Comparison of ENCODE assay signal across 11 cellular contexts in the genomic region with DNA sequence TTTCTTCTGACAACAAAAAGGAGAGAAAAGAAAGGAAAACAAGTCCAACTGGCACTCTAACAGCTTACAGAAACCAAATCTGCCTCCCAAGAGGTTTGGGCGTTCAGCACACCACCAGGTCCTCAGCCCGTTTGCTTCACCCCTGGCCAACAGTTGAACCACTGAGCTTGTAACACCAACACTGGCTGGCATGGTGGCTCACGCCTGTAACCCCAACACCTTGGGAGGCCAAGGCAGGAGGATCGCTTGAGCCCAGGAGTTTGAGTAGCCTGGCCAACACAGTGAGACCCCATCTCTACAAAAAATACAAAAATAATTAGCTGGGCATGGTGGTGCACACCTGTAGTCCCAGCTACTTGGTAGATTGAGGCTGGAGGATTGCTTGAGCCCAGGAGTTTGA. TPM values are rescaled to one million over a fixed set of nuclear protein-coding genes. Genes with fewer than 3 reads are reported as not detected.
A peak's percentile ranks its signal among the peaks of the same experiment; 100 is the strongest.
DNase-seq lines count a peak whose midpoint lies in the region; ATAC-seq and TF ChIP-seq lines count a peak whose summit lies in the region.
"Had no signal": no experiment of that assay in that cellular context is flagged by ENCODE, and none has a peak within 500 bp of the region (broad histone marks: within the 10 kb centered on the region; RNA-seq: fewer than 3 reads in every experiment).

No MANE protein-coding gene starts in this region.

- no peak for TF ChIP-seq CTCF in MCF 10A (IDR thresholded peaks at IDR 0.05; ENCODE audit: unreplicated experiment)
- no peak for TF ChIP-seq CTCF in breast epithelium (IDR thresholded peaks at IDR 0.05)
- no peak for TF ChIP-seq CTCF in lower lobe of right lung (IDR thresholded peaks at IDR 0.05)
- TF ChIP-seq CTCF in upper lobe of left lung (IDR thresholded peaks at IDR 0.05) = no peak

- no peak overlapping the region for H3K4me3 Mint-ChIP-seq in MCF 10A (ENCODE audit: unreplicated experiment)
- peak overlapping the region; percentile 64 for H3K4me3 Mint-ChIP-seq in activated CD4-positive, alpha-beta memory T cell treated with anti-CD3 and anti-CD28 coated beads for 36 hours

- WGBS in upper lobe of left lung, 2 donors = 70 to 77% methylated on average over 3 to 4 of the region's 4 CpGs

- ATAC-seq in lower lobe of right lung (no peak), upper lobe of left lung (ENCODE audit: low FRiP score in 2 of 2) (no peak), HG03442 (IDR thresholded peaks at IDR 0.05; ENCODE audit: unreplicated experiment) (no peak), Right ventricle myocardium inferior (no peak)

- no peak overlapping the region for H3K27ac ChIP-seq in breast epithelium
- H3K27ac ChIP-seq in lower lobe of right lung = peak overlapping the region; percentile 36
- H3K27ac ChIP-seq in upper lobe of left lung = peak overlapping the region; percentile 54 to 80 (median 73)

- H3K27me3 ChIP-seq in breast epithelium (no peaks in the 10 kb centered on the region), lower lobe of right lung (ENCODE audit: low read depth) (no peaks in the 10 kb centered on the region), upper lobe of left lung (no peaks in the 10 kb centered on the region)
- H3K27me3 ChIP-seq: BE2C had no signal

- peaks cover 0 to 5% of the 10 kb centered on the region in 2 donors for H3K4me1 ChIP-seq in breast epithelium
- peaks cover 76% of the 10 kb centered on the region for H3K4me1 ChIP-seq in lower lobe of right lung
- peaks cover 60 to 83% (median 67%) of the 10 kb centered on the region in 4 donors for H3K4me1 ChIP-seq in upper lobe of left lung

- CTCF ChIA-PET in MCF 10A (lab: Yijun Ruan, JAX) = interaction anchor here (0.9 to 2.3 kb wide), 6 partner anchors 10 to 74 kb away, joined by 4 to 16 read pairs (median 6); a partner anchor contains a TSS
- CTCF ChIA-PET in activated CD4-positive, alpha-beta memory T cell treated with anti-CD3 and anti-CD28 coated beads for 36 hours (lab: Charles Lee) = interaction anchor here (0.6 to 3.3 kb wide), 17 partner anchors 10 to 77 kb away, joined by 3 to 16 read pairs (median 5); a partner anchor contains a TSS

- no TSS peak for BruUV-seq in MCF 10A (replicated peaks; lab: Mats Ljungman, UMichigan)

- H3K9me3 ChIP-seq in breast epithelium (no peaks in the 10 kb centered on the region), lower lobe of right lung (no peaks in the 10 kb centered on the region), upper lobe of left lung (no peaks in the 10 kb centered on the region)
- H3K9me3 ChIP-seq: BE2C had no signal

- TF ChIP-seq EP300 in upper lobe of left lung (IDR thresholded peaks at IDR 0.05) = no peak

- peak overlapping the region; percentile 99 for H3K27ac Mint-ChIP-seq in MCF 10A (ENCODE audit: low read depth, unreplicated experiment)
- peak overlapping the region; percentile 89 for H3K27ac Mint-ChIP-seq in activated CD4-positive, alpha-beta memory T cell treated with anti-CD3 and anti-CD28 coated beads for 36 hours

- H3K36me3 ChIP-seq in breast epithelium (no peaks in the 10 kb centered on the region), lower lobe of right lung (no peaks in the 10 kb centered on the region), upper lobe of left lung (no peaks in the 10 kb centered on the region)
- H3K36me3 ChIP-seq: BE2C had no signal

- DNase-seq in MCF 10A (ENCODE audit: unreplicated experiment) = no peak
- DNase-seq in breast epithelium (ENCODE audit: low spot score in 2 of 2) = no peak
- DNase-seq in activated CD4-positive, alpha-beta memory T cell treated with anti-CD3 and anti-CD28 coated beads for 36 hours = no peak
- no peak for DNase-seq in lower lobe of right lung
- no peak for DNase-seq in upper lobe of left lung
- no peak for DNase-seq in Right ventricle myocardium inferior (ENCODE audit: missing footprints)
- DNase-seq in NCI-H1105 (lab: John Stamatoyannopoulos, UW) = no peak
- DNase-seq: cerebellar nuclear complex, SIG-M5 had no signal

- intact Hi-C loops in MCF 10A (cut with micrococcal nuclease) = no loop called here
- intact Hi-C loops in breast epithelium (cut with DNase I; ENCODE audit: low total_unique reads) = no loop called here
- intact Hi-C loops in activated CD4-positive, alpha-beta memory T cell treated with anti-CD3 and anti-CD28 coated beads for 36 hours (cut with micrococcal nuclease) = no loop called here
- intact Hi-C loops in lower lobe of right lung (cut with DNase I) = no loop called here
- intact Hi-C loops in Right ventricle myocardium inferior (cut with DNase I) = no loop called here

- no peaks in the 10 kb centered on the region for H3K36me3 Mint-ChIP-seq in MCF 10A (ENCODE audit: insufficient read depth, unreplicated experiment)
- peaks cover 20% of the 10 kb centered on the region for H3K36me3 Mint-ChIP-seq in activated CD4-positive, alpha-beta memory T cell treated with anti-CD3 and anti-CD28 coated beads for 36 hours

- H3K9me3 Mint-ChIP-seq in MCF 10A (ENCODE audit: unreplicated experiment) = no peaks in the 10 kb centered on the region
- H3K9me3 Mint-ChIP-seq in activated CD4-positive, alpha-beta memory T cell treated with anti-CD3 and anti-CD28 coated beads for 36 hours = no peaks in the 10 kb centered on the region

- TF ChIP-seq POLR2A in breast epithelium (IDR thresholded peaks at IDR 0.05) (no peak), upper lobe of left lung (IDR thresholded peaks at IDR 0.05) (no peak)

- peaks cover 35% of the 10 kb centered on the region for H3K4me1 Mint-ChIP-seq in MCF 10A (ENCODE audit: insufficient read depth, unreplicated experiment)
- H3K4me1 Mint-ChIP-seq in activated CD4-positive, alpha-beta memory T cell treated with anti-CD3 and anti-CD28 coated beads for 36 hours (ENCODE audit: low read depth) = peaks cover 91% of the 10 kb centered on the region

- POLR2A ChIA-PET in MCF 10A (lab: Yijun Ruan, JAX) = interaction anchor here (0.7 to 1.7 kb wide), 5 partner anchors 17 to 36 kb away, joined by 3 to 6 read pairs (median 4); a partner anchor contains a TSS
- POLR2A ChIA-PET in activated CD4-positive, alpha-beta memory T cell treated with anti-CD3 and anti-CD28 coated beads for 36 hours (lab: Charles Lee) = interaction anchor here (0.5 to 4.6 kb wide), 11 partner anchors 8 to 159 kb away, joined by 3 to 41 read pairs (median 4); a partner anchor contains a TSS

- no peak overlapping the region for H3K4me3 ChIP-seq in breast epithelium
- no peak overlapping the region for H3K4me3 ChIP-seq in lower lobe of right lung
- H3K4me3 ChIP-seq in upper lobe of left lung = no peak overlapping the region

- no peaks in the 10 kb centered on the region for H3K27me3 Mint-ChIP-seq in MCF 10A (ENCODE audit: insufficient read depth, unreplicated experiment)
- H3K27me3 Mint-ChIP-seq in activated CD4-positive, alpha-beta memory T cell treated with anti-CD3 and anti-CD28 coated beads for 36 hours = no peaks in the 10 kb centered on the region

RNA-seq across cellular contexts. Expression of a gene that starts 19.4 kb away (rescaled TPM):
- total RNA-seq in MCF 10A (2022) = 11.4 and 19.7 TPM in 2 replicates
- 10 to 100 TPM in 2 of 3 donors, 1 to 10 TPM in 1; 5.8 to 25.9 (median 19.3) TPM for total RNA-seq in breast epithelium
- 10 to 100 TPM; 73.0 to 74.7 TPM for total RNA-seq in activated CD4-positive, alpha-beta memory T cell treated with anti-CD3 and anti-CD28 coated beads for 36 hours
- 45.8 TPM for total RNA-seq in lower lobe of right lung
- total RNA-seq in upper lobe of left lung = 100 to 1,000 TPM in 1 of 6 donors, 10 to 100 TPM in 5; 33.1 to 119 (median 54.5) TPM
- total RNA-seq in Right ventricle myocardium inferior = 3.6 TPM

Comparison
In these comparisons a context has a peak if more than half of its experiments do, and no peak if none do; other contexts are left out.
1. H3K27ac ChIP-seq: peak in lower lobe of right lung (single experiment) and upper lobe of left lung (4 of 4); none in breast epithelium (0 of 2).